In the genomic region with DNA sequence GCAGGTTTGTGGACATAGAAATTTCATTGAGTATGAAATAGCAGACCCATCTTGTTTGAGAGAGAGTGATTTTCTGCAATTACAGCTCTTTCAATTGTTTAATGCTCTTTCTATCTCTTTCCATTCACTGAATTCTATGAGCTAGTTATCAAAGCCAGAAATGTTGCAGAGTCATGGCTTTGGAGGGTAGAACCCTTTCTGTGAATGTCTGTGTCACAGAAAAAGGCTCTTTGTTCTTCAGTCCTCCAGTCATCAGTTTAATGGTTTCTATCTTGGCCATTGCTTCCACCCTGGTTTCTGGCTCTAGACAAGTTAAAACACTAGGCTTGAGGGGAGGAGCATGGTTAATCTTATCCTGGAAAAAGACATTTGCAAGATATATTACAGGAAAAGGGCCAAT, we compare ENCODE assay signal across 22 cellular contexts.
"Had no signal": no experiment of that assay in that cellular context is flagged by ENCODE, and none has a peak within 500 bp of the region (broad histone marks: within the 10 kb centered on the region; RNA-seq: fewer than 3 reads in every experiment).

No MANE protein-coding gene starts in this region.

- H3K4me1 Mint-ChIP-seq: activated CD8-positive, alpha-beta memory T cell treated with anti-CD3 and anti-CD28 coated beads, Interleukin-2, amount 10 ng/mL, durations not matched to agents 7 days and 5 days; activated T-helper 17 cell treated with anti-CD3 and anti-CD28 coated beads, Interleukin-2, amount 50 U/mL, for 72 hours had no signal

- ATAC-seq: activated CD8-positive, alpha-beta memory T cell treated with anti-CD3 and anti-CD28 coated beads, Interleukin-2, amount 10 ng/mL, durations not matched to agents 7 days and 5 days; activated T-cell treated with anti-CD3 and anti-CD28 coated beads, Interleukin-2, amount 50 U/mL, for 4 hours; activated T-helper 17 cell treated with anti-CD3 and anti-CD28 coated beads, Interleukin-2, amount 50 U/mL, for 72 hours; K562; PC-3 had no signal

- H3K4me3 Mint-ChIP-seq: activated CD8-positive, alpha-beta memory T cell treated with anti-CD3 and anti-CD28 coated beads, Interleukin-2, amount 10 ng/mL, durations not matched to agents 7 days and 5 days; activated naive CD4-positive, alpha-beta T cell treated with anti-CD3 and anti-CD28 coated beads for 36 hours; activated naive CD8-positive, alpha-beta T cell; activated T-cell treated with anti-CD3 and anti-CD28 coated beads, Interleukin-2, amount 50 U/mL, for 4 hours; activated T-helper 17 cell treated with anti-CD3 and anti-CD28 coated beads, Interleukin-2, amount 50 U/mL, for 72 hours; brain had no signal

- H3K27ac Mint-ChIP-seq: activated CD8-positive, alpha-beta memory T cell treated with anti-CD3 and anti-CD28 coated beads, Interleukin-2, amount 10 ng/mL, durations not matched to agents 7 days and 5 days; activated naive CD4-positive, alpha-beta T cell treated with anti-CD3 and anti-CD28 coated beads for 36 hours; activated naive CD8-positive, alpha-beta T cell; activated T-helper 17 cell treated with anti-CD3 and anti-CD28 coated beads, Interleukin-2, amount 50 U/mL, for 72 hours had no signal

- H3K9me3 Mint-ChIP-seq: activated naive CD4-positive, alpha-beta T cell treated with anti-CD3 and anti-CD28 coated beads for 36 hours; activated T-cell treated with anti-CD3 and anti-CD28 coated beads, Interleukin-2, amount 50 U/mL, for 4 hours; activated T-helper 17 cell treated with anti-CD3 and anti-CD28 coated beads, Interleukin-2, amount 50 U/mL, for 72 hours; brain had no signal

- H3K36me3 Mint-ChIP-seq: activated CD8-positive, alpha-beta memory T cell treated with anti-CD3 and anti-CD28 coated beads, Interleukin-2, amount 10 ng/mL, durations not matched to agents 7 days and 5 days; activated naive CD8-positive, alpha-beta T cell; brain had no signal

- H3K27ac ChIP-seq: WERI-Rb-1 had no signal

- H3K27me3 Mint-ChIP-seq: activated CD8-positive, alpha-beta memory T cell treated with anti-CD3 and anti-CD28 coated beads, Interleukin-2, amount 10 ng/mL, durations not matched to agents 7 days and 5 days; activated naive CD8-positive, alpha-beta T cell; activated T-helper 17 cell treated with anti-CD3 and anti-CD28 coated beads, Interleukin-2, amount 50 U/mL, for 72 hours; brain had no signal

- H3K4me3 ChIP-seq: K562 had no signal

- H3K36me3 ChIP-seq: WERI-Rb-1 had no signal

- DNase-seq: activated CD4-positive, alpha-beta T cell treated with anti-CD3 and anti-CD28 coated beads for 48 hours; activated CD4-positive, alpha-beta T cell treated with anti-CD3 and anti-CD28 coated beads, Interleukin-2, amount 50 U/mL, for 48 hours; activated CD8-positive, alpha-beta memory T cell treated with anti-CD3 and anti-CD28 coated beads, Interleukin-2, amount 10 ng/mL, durations not matched to agents 7 days and 5 days; activated gamma-delta T cell; activated naive CD4-positive, alpha-beta T cell treated with anti-CD3 and anti-CD28 coated beads for 36 hours; activated T-cell treated with anti-CD3 and anti-CD28 coated beads, Interleukin-2, amount 50 U/mL, for 4 hours; Kasumi-1; NCI-H1105 treated with DMSO at 0.1 percent for 48 hours; NCI-H1436 treated with DMSO at 0.1 percent for 48 hours; NCI-H187; NCI-H2081; NCI-H510A treated with DMSO at 0.1 percent for 48 hours; NCI-H69; PC-3; SIG-M5; SK-N-SH; T-helper 1 cell; WERI-Rb-1 had no signal

- H3K9me3 ChIP-seq: SK-N-SH had no signal
